Comparison of ENCODE assay signal across 23 cellular contexts in genomic region chr3:184311633-184312032, GRCh38. TPM values are rescaled to one million over a fixed set of nuclear protein-coding genes. Genes with fewer than 3 reads are reported as not detected.
DNase-seq lines count a peak whose midpoint lies in the region; ATAC-seq and TF ChIP-seq lines count a peak whose summit lies in the region.
"Had no signal": no experiment of that assay in that cellular context is flagged by ENCODE, and none has a peak within 500 bp of the region (broad histone marks: within the 10 kb centered on the region; RNA-seq: fewer than 3 reads in every experiment).

No MANE protein-coding gene starts in this region.

- no peak overlapping the region for H3K27ac ChIP-seq in CD4-positive, alpha-beta memory T cell (ENCODE audit: low read depth, low read length)
- H3K27ac ChIP-seq in Karpas-422 (ENCODE audit: low read length), result 0 out of 2 replicates have a peak overlapping the region, but pooled peaks have one; percentile 1
- H3K27ac ChIP-seq: C4-2B, GM23248, KMS-11 had no signal

- no peak overlapping the region for H3K9ac ChIP-seq in Karpas-422 (ENCODE audit: low read length)
- peak overlapping the region; percentile 29 for H3K9ac ChIP-seq in adipocyte (ENCODE audit: low read length)
- H3K9ac ChIP-seq: GM23248, KMS-11 had no signal

- peaks cover 17% of the 10 kb centered on the region for H4K20me1 ChIP-seq in Karpas-422 (ENCODE audit: insufficient read depth, low read depth, low read length)

- H3K36me3 ChIP-seq in CD4-positive, alpha-beta memory T cell (ENCODE audit: insufficient read depth, low read length), result peaks cover 17% of the 10 kb centered on the region
- H3K36me3 ChIP-seq in Karpas-422 (ENCODE audit: insufficient read depth, low read length), result peaks cover 28% of the 10 kb centered on the region
- peaks cover 33% of the 10 kb centered on the region for H3K36me3 ChIP-seq in adipocyte (ENCODE audit: control insufficient read depth, insufficient read depth, low read length, severe bottlenecking)

- H3K4me3 ChIP-seq in CD4-positive, alpha-beta memory T cell (ENCODE audit: low read length in 2 of 2), result no peak overlapping the region
- H3K4me3 ChIP-seq in Karpas-422 (ENCODE audit: low read length) (no peak overlapping the region), adipocyte (ENCODE audit: low read length) (no peak overlapping the region)
- H3K4me3 ChIP-seq: GM12878, GM23248 had no signal

- H3K79me2 ChIP-seq in Karpas-422 (ENCODE audit: low read length), result peaks cover 20% of the 10 kb centered on the region

- peaks cover 25 to 34% of the 10 kb centered on the region in 2 donors for H3K36me3 Mint-ChIP-seq in CD4-positive, alpha-beta memory T cell
- peaks cover 53% of the 10 kb centered on the region for H3K36me3 Mint-ChIP-seq in stimulated activated effector memory CD8-positive, alpha-beta T cell treated with anti-CD3 and anti-CD28 coated beads, Interleukin-12 subunit alpha, Interleukin-12 subunit beta, amount 100 ng/mL, for 72 hours

- no peaks in the 10 kb centered on the region for H3K9me3 ChIP-seq in CD4-positive, alpha-beta memory T cell (ENCODE audit: control insufficient read depth in 1 of 2, low read length in 2 of 2)
- H3K9me3 ChIP-seq in Karpas-422 (ENCODE audit: low read length) (no peaks in the 10 kb centered on the region), adipocyte (ENCODE audit: control insufficient read depth, low read length) (no peaks in the 10 kb centered on the region)

- no peak for TF ChIP-seq CTCF in GM20000 (IDR thresholded peaks at IDR 0.05; ENCODE audit: extremely low read depth, missing control alignments)

- H3K9me3 Mint-ChIP-seq in CD4-positive, alpha-beta memory T cell, result no peaks in the 10 kb centered on the region
- no peaks in the 10 kb centered on the region for H3K9me3 Mint-ChIP-seq in stimulated activated effector memory CD8-positive, alpha-beta T cell treated with anti-CD3 and anti-CD28 coated beads, Interleukin-12 subunit alpha, Interleukin-12 subunit beta, amount 100 ng/mL, for 72 hours
- H3K9me3 Mint-ChIP-seq: H9 had no signal

- intact Hi-C loops in CD4-positive, alpha-beta memory T cell (cut with micrococcal nuclease), result no loop called here

- no peaks in the 10 kb centered on the region for H3K27me3 Mint-ChIP-seq in CD4-positive, alpha-beta memory T cell

- no peak for ATAC-seq in stimulated activated effector memory CD8-positive, alpha-beta T cell treated with anti-CD3 and anti-CD28 coated beads, Interleukin-12 subunit alpha, Interleukin-12 subunit beta, amount 100 ng/mL, for 72 hours
- ATAC-seq in HG02678 (IDR thresholded peaks at IDR 0.05; ENCODE audit: unreplicated experiment), result no peak
- ATAC-seq: GM12878, Right ventricle myocardium inferior had no signal

- H3K9me2 ChIP-seq in Karpas-422 (replicated peaks; ENCODE audit: insufficient read depth, low read length), result no peaks in the 10 kb centered on the region

- POLR2A ChIA-PET in CD4-positive, alpha-beta memory T cell (lab: Charles Lee; ENCODE audit: partially characterized antibody), result no interaction called here

- H3K27me3 ChIP-seq in CD4-positive, alpha-beta memory T cell (ENCODE audit: insufficient read depth, low read length), result no peaks in the 10 kb centered on the region
- H3K27me3 ChIP-seq in Karpas-422 (ENCODE audit: low read length), result no peaks in the 10 kb centered on the region
- H3K27me3 ChIP-seq in adipocyte (replicated peaks; ENCODE audit: control insufficient read depth, insufficient read depth, low read length), result no peaks in the 10 kb centered on the region

- no peak for DNase-seq in CD4-positive, alpha-beta memory T cell
- DNase-seq in Karpas-422 (no peak), adipocyte (ENCODE audit: low read depth) (no peak), GM20000 (ENCODE audit: low spot score) (no peak), NCI-H2171 (lab: John Stamatoyannopoulos, UW) (no peak)
- DNase-seq in stimulated activated effector memory CD8-positive, alpha-beta T cell treated with anti-CD3 and anti-CD28 coated beads, Interleukin-12 subunit alpha, Interleukin-12 subunit beta, amount 100 ng/mL, for 72 hours (ENCODE audit: low spot score in 2 of 2), result no peak
- DNase-seq: COR-L47, DMS 273 treated with DMSO at 0.1 percent for 48 hours, DND-41, H9, NCI-H1105, NCI-H2029 treated with DMSO at 0.1 percent for 48 hours, NCI-H2171 treated with DMSO at 0.1 percent for 48 hours, NCI-H524 treated with DMSO at 0.1 percent for 48 hours had no signal

- H3K27ac Mint-ChIP-seq in CD4-positive, alpha-beta memory T cell, result peak overlapping the region in 4 of 7 donors; percentile 11 to 88 (median 39)
- H3K27ac Mint-ChIP-seq in stimulated activated effector memory CD8-positive, alpha-beta T cell treated with anti-CD3 and anti-CD28 coated beads, Interleukin-12 subunit alpha, Interleukin-12 subunit beta, amount 100 ng/mL, for 72 hours, result peak overlapping the region; percentile 32
- H3K27ac Mint-ChIP-seq: H9 had no signal

- no peak overlapping the region for H2AFZ ChIP-seq in Karpas-422 (ENCODE audit: low read length)
- H2AFZ ChIP-seq: GM23248 had no signal

- CTCF ChIA-PET in CD4-positive, alpha-beta memory T cell (lab: Charles Lee; ENCODE audit: partially characterized antibody), result interaction anchor here (1.1 kb wide), 1 partner anchor 9 kb away, joined by 3 read pairs; no protein-coding TSS in a partner anchor

- peaks cover 9 to 20% (median 10%) of the 10 kb centered on the region in 4 donors for H3K4me1 Mint-ChIP-seq in CD4-positive, alpha-beta memory T cell
- H3K4me1 Mint-ChIP-seq in stimulated activated effector memory CD8-positive, alpha-beta T cell treated with anti-CD3 and anti-CD28 coated beads, Interleukin-12 subunit alpha, Interleukin-12 subunit beta, amount 100 ng/mL, for 72 hours, result peaks cover 10% of the 10 kb centered on the region

- H3K4me1 ChIP-seq in CD4-positive, alpha-beta memory T cell (ENCODE audit: insufficient read depth, low read length), result peaks cover 19% of the 10 kb centered on the region
- H3K4me1 ChIP-seq in Karpas-422 (ENCODE audit: low read length) (peaks cover 15% of the 10 kb centered on the region), adipocyte (ENCODE audit: control insufficient read depth, insufficient read depth, low read length) (peaks cover 2% of the 10 kb centered on the region)

- H3K4me2 ChIP-seq in Karpas-422 (ENCODE audit: low read depth, low read length, poor library complexity, severe bottlenecking), result no peak overlapping the region
- H3K4me2 ChIP-seq: KMS-11 had no signal

- H3K4me3 Mint-ChIP-seq in CD4-positive, alpha-beta memory T cell, result peak overlapping the region in 6 of 8 donors; percentile 7 to 52 (median 30)
- H3K4me3 Mint-ChIP-seq in stimulated activated effector memory CD8-positive, alpha-beta T cell treated with anti-CD3 and anti-CD28 coated beads, Interleukin-12 subunit alpha, Interleukin-12 subunit beta, amount 100 ng/mL, for 72 hours, result no peak overlapping the region
- H3K4me3 Mint-ChIP-seq: H9 had no signal

RNA-seq across cellular contexts. Expression of gene EIF4G1, which starts 2.8 kb away (rescaled TPM):
- total RNA-seq in CD4-positive, alpha-beta memory T cell, result 100 to 1,000 TPM; 236 to 246 TPM
- polyA plus RNA-seq in CD4-positive, alpha-beta memory T cell, result 10 to 100 TPM in 1 of 2 donors, 1 to 10 TPM in 1; 3.6 to 51.1 TPM
- total RNA-seq in Karpas-422 (2014; rRNA removed; shearing (Covaris generic); ENCODE audit: low replicate concordance), result 177 and 369 TPM in 2 replicates

RNA-seq across cellular contexts. Expression of gene PSMD2, which starts 12.6 kb away (rescaled TPM):
- total RNA-seq in CD4-positive, alpha-beta memory T cell, result 100 to 1,000 TPM; 148 to 154 TPM
- 100 to 1,000 TPM; 195 to 298 TPM for polyA plus RNA-seq in CD4-positive, alpha-beta memory T cell
- total RNA-seq in Karpas-422 (2014; rRNA removed; shearing (Covaris generic); ENCODE audit: low replicate concordance), result 235 and 301 TPM in 2 replicates

RNA-seq across cellular contexts. Expression of gene FAM131A, which starts 25.8 kb away (rescaled TPM):
- total RNA-seq in CD4-positive, alpha-beta memory T cell, result 1 to 10 TPM; 9.0 to 10.0 TPM
- polyA plus RNA-seq in CD4-positive, alpha-beta memory T cell, result 1 to 10 TPM; 1.1 to 1.6 TPM
- 23.0 and 26.1 TPM in 2 replicates for total RNA-seq in Karpas-422 (2014; rRNA removed; shearing (Covaris generic); ENCODE audit: low replicate concordance)

RNA-seq across cellular contexts. Expression of gene ECE2, which starts 35.8 kb away (rescaled TPM):
- not detected for total RNA-seq in CD4-positive, alpha-beta memory T cell
- polyA plus RNA-seq in CD4-positive, alpha-beta memory T cell, result not detected
- 0.15 TPM in 1 of 2 replicates, not detected in the other for total RNA-seq in Karpas-422 (2014; rRNA removed; shearing (Covaris generic); ENCODE audit: low replicate concordance)
- total RNA-seq: GM12878, GM23248, H9, HT1080, OCI-LY7, Right ventricle myocardium inferior, SK-MEL-5 had no signal
- polyA plus RNA-seq: GM12878, GM23248 had no signal

RNA-seq across cellular contexts. Expression of gene CLCN2, which starts 49.8 kb away (rescaled TPM):
- total RNA-seq in CD4-positive, alpha-beta memory T cell, result 1 to 10 TPM; 3.8 to 5.4 TPM
- under 1 TPM; 0.24 to 0.29 TPM for polyA plus RNA-seq in CD4-positive, alpha-beta memory T cell
- total RNA-seq in Karpas-422 (2014; rRNA removed; shearing (Covaris generic); ENCODE audit: low replicate concordance), result 4.4 and 8.8 TPM in 2 replicates
